Comparison of ENCODE assay signal across 12 cellular contexts in the genomic region with DNA sequence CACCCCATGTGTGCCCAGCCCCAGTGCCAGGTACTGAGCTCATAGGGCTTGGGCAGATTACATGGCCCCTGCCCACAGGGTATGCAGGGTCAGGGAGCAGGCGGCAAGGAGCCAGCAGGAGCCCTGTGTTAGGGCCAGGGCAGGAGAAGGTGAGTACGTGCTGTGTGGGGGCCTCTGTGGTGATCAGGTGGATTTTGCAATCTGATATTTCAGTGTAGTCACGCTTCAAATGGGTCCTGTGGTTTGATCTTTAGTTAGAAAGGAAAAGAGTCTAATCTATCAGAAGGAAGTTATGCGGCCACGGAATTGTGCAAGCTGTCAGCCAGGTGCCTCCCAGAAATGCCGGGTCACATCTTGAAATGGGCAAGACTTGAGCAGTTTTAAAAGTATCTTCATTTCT. TPM values are rescaled to one million over a fixed set of nuclear protein-coding genes. Genes with fewer than 3 reads are reported as not detected.
DNase-seq lines count a peak whose midpoint lies in the region; ATAC-seq and TF ChIP-seq lines count a peak whose summit lies in the region.
"Had no signal": no experiment of that assay in that cellular context is flagged by ENCODE, and none has a peak within 500 bp of the region (broad histone marks: within the 10 kb centered on the region; RNA-seq: fewer than 3 reads in every experiment).

No MANE protein-coding gene starts in this region.

- peak overlapping the region; percentile 66 for H3K4me3 Mint-ChIP-seq in activated CD4-positive, alpha-beta T cell treated with anti-CD3 and anti-CD28 coated beads, Interleukin-2, amount 10 ng/mL, durations not matched to agents 24 days and 14 days
- H3K4me3 Mint-ChIP-seq in stimulated activated memory B cell treated with anti-CD40 and anti-IgM and Interleukin-4, amounts not matched to agents 10 μg/mL and 1 μg/mL and 100 μg/mL, for 72 hours, result no peak overlapping the region

- no peaks in the 10 kb centered on the region for H3K9me3 ChIP-seq in RWPE2 (ENCODE audit: severe bottlenecking)
- H3K9me3 ChIP-seq: adrenal gland, mucosa of descending colon had no signal

- no peaks in the 10 kb centered on the region for H3K9me3 Mint-ChIP-seq in activated CD4-positive, alpha-beta T cell treated with anti-CD3 and anti-CD28 coated beads, Interleukin-2, amount 10 ng/mL, durations not matched to agents 24 days and 14 days
- no peaks in the 10 kb centered on the region for H3K9me3 Mint-ChIP-seq in stimulated activated memory B cell treated with anti-CD40 and anti-IgM and Interleukin-4, amounts not matched to agents 10 μg/mL and 1 μg/mL and 100 μg/mL, for 72 hours

- H3K36me3 ChIP-seq in RWPE2 (ENCODE audit: low read depth), result peaks cover 7% of the 10 kb centered on the region

- peak; percentile 71 for DNase-seq in activated CD4-positive, alpha-beta T cell treated with anti-CD3 and anti-CD28 coated beads, Interleukin-2, amount 10 ng/mL, durations not matched to agents 24 days and 14 days
- no peak for DNase-seq in activated CD4-positive, alpha-beta T cell treated with anti-CD3 and anti-CD28 coated beads for 1 hour
- DNase-seq in RWPE2 (ENCODE audit: low spot score) (no peak), caudate nucleus (lab: John Stamatoyannopoulos, UW) (no peak), sciatic nerve (ENCODE audit: low spot score) (no peak)
- no peak for DNase-seq in stimulated activated CD4-positive, alpha-beta T cell treated with anti-CD3 and anti-CD28 coated beads, Interleukin-4, amount 100 ng/mL, for 4 hours
- DNase-seq: ACHN, mucosa of descending colon, NCI-H1436 treated with DMSO at 0.1 percent for 48 hours had no signal

- H3K27me3 Mint-ChIP-seq in activated CD4-positive, alpha-beta T cell treated with anti-CD3 and anti-CD28 coated beads, Interleukin-2, amount 10 ng/mL, durations not matched to agents 24 days and 14 days, result no peaks in the 10 kb centered on the region
- H3K27me3 Mint-ChIP-seq in stimulated activated memory B cell treated with anti-CD40 and anti-IgM and Interleukin-4, amounts not matched to agents 10 μg/mL and 1 μg/mL and 100 μg/mL, for 72 hours, result no peaks in the 10 kb centered on the region

- ATAC-seq in RWPE2 (ENCODE audit: low read depth) (peak; percentile 52), HG03159 (IDR thresholded peaks at IDR 0.05; ENCODE audit: unreplicated experiment) (no peak), sciatic nerve (no peak)
- ATAC-seq in stimulated activated memory B cell treated with anti-CD40 and anti-IgM and Interleukin-4, amounts not matched to agents 10 μg/mL and 1 μg/mL and 100 μg/mL, for 72 hours, result no peak
- ATAC-seq: mucosa of descending colon had no signal

- peak overlapping the region; percentile 74 for H3K27ac Mint-ChIP-seq in activated CD4-positive, alpha-beta T cell treated with anti-CD3 and anti-CD28 coated beads, Interleukin-2, amount 10 ng/mL, durations not matched to agents 24 days and 14 days
- H3K27ac Mint-ChIP-seq in stimulated activated memory B cell treated with anti-CD40 and anti-IgM and Interleukin-4, amounts not matched to agents 10 μg/mL and 1 μg/mL and 100 μg/mL, for 72 hours, result peak overlapping the region; percentile 12

- no peak for TF ChIP-seq CTCF in RWPE2 (IDR thresholded peaks at IDR 0.05; ENCODE audit: poor library complexity, severe bottlenecking)

- H3K4me1 ChIP-seq in RWPE2 (ENCODE audit: insufficient read depth, poor library complexity, severe bottlenecking), result no peaks in the 10 kb centered on the region

- no peak overlapping the region for H3K4me3 ChIP-seq in RWPE2 (ENCODE audit: severe bottlenecking)
- H3K4me3 ChIP-seq: adrenal gland, mucosa of descending colon had no signal

- H3K27ac ChIP-seq in RWPE2 (ENCODE audit: poor library complexity, severe bottlenecking), result no peak overlapping the region
- H3K27ac ChIP-seq in caudate nucleus (ENCODE audit: low read depth, low read length), result peak overlapping the region; percentile 24
- H3K27ac ChIP-seq: adrenal gland had no signal

- H3K36me3 Mint-ChIP-seq in activated CD4-positive, alpha-beta T cell treated with anti-CD3 and anti-CD28 coated beads, Interleukin-2, amount 10 ng/mL, durations not matched to agents 24 days and 14 days (ENCODE audit: low read depth), result peaks cover 57% of the 10 kb centered on the region
- H3K36me3 Mint-ChIP-seq in stimulated activated memory B cell treated with anti-CD40 and anti-IgM and Interleukin-4, amounts not matched to agents 10 μg/mL and 1 μg/mL and 100 μg/mL, for 72 hours, result peaks cover 55% of the 10 kb centered on the region

- H3K27me3 ChIP-seq in RWPE2 (ENCODE audit: insufficient read depth, poor library complexity, severe bottlenecking), result no peaks in the 10 kb centered on the region
- H3K27me3 ChIP-seq: adrenal gland had no signal

- peaks cover 66% of the 10 kb centered on the region for H3K4me1 Mint-ChIP-seq in activated CD4-positive, alpha-beta T cell treated with anti-CD3 and anti-CD28 coated beads, Interleukin-2, amount 10 ng/mL, durations not matched to agents 24 days and 14 days
- H3K4me1 Mint-ChIP-seq in stimulated activated memory B cell treated with anti-CD40 and anti-IgM and Interleukin-4, amounts not matched to agents 10 μg/mL and 1 μg/mL and 100 μg/mL, for 72 hours, result peaks cover 64% of the 10 kb centered on the region

- intact Hi-C loops in activated CD4-positive, alpha-beta T cell treated with anti-CD3 and anti-CD28 coated beads, Interleukin-2, amount 10 ng/mL, durations not matched to agents 24 days and 14 days (cut with micrococcal nuclease), result loop anchor here (2.0 kb wide), 1 partner anchor 18 kb away; no protein-coding TSS in a partner anchor
- intact Hi-C loops in sciatic nerve (cut with DNase I), result no loop called here

RNA-seq across cellular contexts. Expression of a gene that starts 13.9 kb away (rescaled TPM):
- 115 and 124 TPM in 2 replicates for total RNA-seq in activated CD4-positive, alpha-beta T cell treated with anti-CD3 and anti-CD28 coated beads, Interleukin-2, amount 10 ng/mL, durations not matched to agents 24 days and 14 days
- 32.6 TPM for total RNA-seq in sciatic nerve
